In genomic region chr2:150339282-150339681, GRCh38 we compare ENCODE assay signal across 19 cellular contexts.
DNase-seq lines count a peak whose midpoint lies in the region; ATAC-seq, FAIRE-seq and TF ChIP-seq lines count a peak whose summit lies in the region.
"Had no signal": no experiment of that assay in that cellular context is flagged by ENCODE, and none has a peak within 500 bp of the region (broad histone marks: within the 10 kb centered on the region; RNA-seq: fewer than 3 reads in every experiment).

No MANE protein-coding gene starts in this region.

- H3K4me1 ChIP-seq in Caco-2 (peaks cover 10% of the 10 kb centered on the region), body of pancreas (no peaks in the 10 kb centered on the region)
- H3K4me1 ChIP-seq: SJCRH30 had no signal

- H3K9me3 ChIP-seq in Caco-2 (no peaks in the 10 kb centered on the region), body of pancreas (no peaks in the 10 kb centered on the region)
- H3K9me3 ChIP-seq: SJCRH30 had no signal

- H3K4me3 ChIP-seq in Caco-2 (ENCODE audit: low read depth, low read length) (no peak overlapping the region), bronchial epithelial cell (ENCODE audit: low read depth, low read length) (no peak overlapping the region), fibroblast of the aortic adventitia (ENCODE audit: low read depth, low read length) (no peak overlapping the region), body of pancreas (no peak overlapping the region)
- H3K4me3 ChIP-seq: SJCRH30 had no signal

- H3K4me3 Mint-ChIP-seq in Caco-2 (ENCODE audit: unreplicated experiment), result no peak overlapping the region
- H3K4me3 Mint-ChIP-seq: CD4-positive, alpha-beta T cell; IgD-negative memory B cell had no signal

- 54 to 61% methylated on average over 1 of the region's 1 CpG for WGBS in body of pancreas, 2 donors

- peak overlapping the region; percentile 51 for H3K27ac Mint-ChIP-seq in Caco-2 (ENCODE audit: unreplicated experiment)
- H3K27ac Mint-ChIP-seq: CD4-positive, alpha-beta T cell; IgD-negative memory B cell had no signal

- CTCF ChIA-PET in Caco-2 (lab: Charles Lee), result no interaction called here

- H3K4me1 Mint-ChIP-seq in Caco-2 (ENCODE audit: low read depth, unreplicated experiment), result peaks cover 15% of the 10 kb centered on the region
- H3K4me1 Mint-ChIP-seq: IgD-negative memory B cell had no signal

- intact Hi-C loops in Caco-2 (cut with micrococcal nuclease; ENCODE audit: unreplicated experiment), result no loop called here
- intact Hi-C loops in body of pancreas (cut with DNase I), result no loop called here

- H3K9me3 Mint-ChIP-seq in Caco-2 (ENCODE audit: unreplicated experiment), result peaks cover 3% of the 10 kb centered on the region

- no peak for TF ChIP-seq POLR2A in body of pancreas (IDR thresholded peaks at IDR 0.05)

- H3K36me3 ChIP-seq in Caco-2 (ENCODE audit: control insufficient read depth, insufficient read depth, low read length), result no peaks in the 10 kb centered on the region
- no peaks in the 10 kb centered on the region for H3K36me3 ChIP-seq in bronchial epithelial cell (ENCODE audit: control insufficient read depth, insufficient read depth, low read length)
- H3K36me3 ChIP-seq in body of pancreas (replicated peaks in 1 of 2; ENCODE audit: insufficient read depth in 1 of 2, low read depth in 2 of 2), result no peaks in the 10 kb centered on the region
- H3K36me3 ChIP-seq: SJCRH30 had no signal

- DNase-seq in Caco-2, result no peak
- peak; percentile 69 for DNase-seq in HCEC 1CT
- DNase-seq in bronchial epithelial cell (ENCODE audit: low read depth), result peak; percentile 66
- peak; percentile 15 for DNase-seq in fibroblast of the aortic adventitia (ENCODE audit: low read depth)
- DNase-seq in NCI-H1694 treated with DMSO at 0.1 percent for 48 hours (lab: John Stamatoyannopoulos, UW), result no peak
- DNase-seq in pons (ENCODE audit: low spot score), result no peak
- DNase-seq in body of pancreas, result no peak
- DNase-seq in GF-D8 (lab: John Stamatoyannopoulos, UW), result no peak
- DNase-seq: CD4-positive, alpha-beta T cell; Karpas-422; MM.1S; NCI-H1436 treated with DMSO at 0.1 percent for 48 hours; NCI-H2029 treated with DMSO at 0.1 percent for 48 hours; NCI-H526 treated with DMSO at 0.1 percent for 48 hours had no signal

- ATAC-seq in body of pancreas, result no peak
- ATAC-seq: HCT116 had no signal

- POLR2A ChIA-PET in Caco-2 (lab: Charles Lee), result no interaction called here

- BruUV-seq in Caco-2 (replicated peaks; lab: Mats Ljungman, UMichigan), result no TSS peak

- no peaks in the 10 kb centered on the region for H3K27me3 Mint-ChIP-seq in Caco-2 (ENCODE audit: insufficient read depth, unreplicated experiment)
- H3K27me3 Mint-ChIP-seq: CD4-positive, alpha-beta T cell; IgD-negative memory B cell had no signal

- no peak for FAIRE-seq in bronchial epithelial cell (lab: Jason Lieb, UNC)
- FAIRE-seq: HTR-8/SVneo had no signal

- H3K27me3 ChIP-seq in Caco-2 (replicated peaks; ENCODE audit: control insufficient read depth, insufficient read depth, low read length), result no peaks in the 10 kb centered on the region
- no peaks in the 10 kb centered on the region for H3K27me3 ChIP-seq in bronchial epithelial cell (ENCODE audit: control insufficient read depth, insufficient read depth, low read length)
- no peaks in the 10 kb centered on the region for H3K27me3 ChIP-seq in body of pancreas
- H3K27me3 ChIP-seq: SJCRH30 had no signal

- no peak for TF ChIP-seq CTCF in Caco-2 (IDR thresholded peaks at IDR 0.05; ENCODE audit: insufficient read depth in 1 of 2, low read depth in 1 of 2, low read length in 1 of 2, severe bottlenecking in 1 of 2, unreplicated experiment in 1 of 2)
- TF ChIP-seq CTCF in bronchial epithelial cell (IDR thresholded peaks at IDR 0.05; ENCODE audit: insufficient read depth, low read length, severe bottlenecking), result no peak
- no peak for TF ChIP-seq CTCF in fibroblast of the aortic adventitia (IDR thresholded peaks at IDR 0.05; ENCODE audit: insufficient read depth, low read length)
- no peak for TF ChIP-seq CTCF in body of pancreas (IDR thresholded peaks at IDR 0.05)

- no peaks in the 10 kb centered on the region for H3K36me3 Mint-ChIP-seq in Caco-2 (ENCODE audit: insufficient read depth, unreplicated experiment)
- H3K36me3 Mint-ChIP-seq: IgD-negative memory B cell had no signal

- no peak overlapping the region for H3K27ac ChIP-seq in body of pancreas
- H3K27ac ChIP-seq: HL-60, SJCRH30 had no signal

Comparison
In these comparisons a context has a peak if more than half of its experiments do, and no peak if none do; other contexts are left out.
1. DNase-seq: peak in HCEC 1CT (single experiment), bronchial epithelial cell (single experiment) and fibroblast of the aortic adventitia (single experiment); none in Caco-2 (0 of 2), NCI-H1694 treated with DMSO at 0.1 percent for 48 hours (single experiment), pons (single experiment), body of pancreas (0 of 4) and GF-D8 (single experiment).